ENCODE assay signal across 8 cellular contexts in genomic region chr15:72599855-72600464, GRCh38.
DNase-seq lines count a peak whose midpoint lies in the region; ATAC-seq and TF ChIP-seq lines count a peak whose summit lies in the region.

No MANE protein-coding gene starts in this region.

- TF ChIP-seq CTCF in GM20000 (IDR thresholded peaks at IDR 0.05; ENCODE audit: extremely low read depth, missing control alignments) (peak; percentile 63), OCI-LY3 (IDR thresholded peaks at IDR 0.05; ENCODE audit: low read depth, low read length) (peak; percentile 83), choroid plexus epithelial cell (conservative IDR thresholded peaks at IDR 0.05; ENCODE audit: low read depth, low read length) (peak; percentile 78)

- H3K27me3 ChIP-seq in OCI-LY3 (ENCODE audit: low read depth, low read length) = no peaks in the 10 kb centered on the region

- H3K9me3 ChIP-seq in OCI-LY3 (ENCODE audit: insufficient read depth, low read length) = no peaks in the 10 kb centered on the region

- H3K4me3 ChIP-seq in OCI-LY3 (ENCODE audit: low read length) (no peak overlapping the region), choroid plexus epithelial cell (ENCODE audit: low read depth, low read length) (no peak overlapping the region)

- H3K36me3 ChIP-seq in OCI-LY3 (replicated peaks; ENCODE audit: low read depth, low read length) = no peaks in the 10 kb centered on the region

- no peak overlapping the region for H3K9ac ChIP-seq in OCI-LY3 (ENCODE audit: low read length)

- no peak overlapping the region for H3K4me2 ChIP-seq in OCI-LY3 (ENCODE audit: low read length)

- H2AFZ ChIP-seq in OCI-LY3 (ENCODE audit: low read depth, low read length) = no peak overlapping the region

- no peak for ATAC-seq in GM18858 (IDR thresholded peaks at IDR 0.05; ENCODE audit: unreplicated experiment)

- no peak overlapping the region for H3K27ac ChIP-seq in OCI-LY3 (ENCODE audit: low read length)

- no peaks in the 10 kb centered on the region for H4K20me1 ChIP-seq in OCI-LY3 (ENCODE audit: insufficient read depth, low read length)

- DNase-seq in DMS 273 (lab: John Stamatoyannopoulos, UW; ENCODE audit: unreplicated experiment) = peak; percentile 60
- no peak for DNase-seq in DMS 273 treated with DMSO at 0.1 percent for 48 hours (lab: John Stamatoyannopoulos, UW)
- peak; percentile 46 for DNase-seq in GM20000 (ENCODE audit: low spot score)
- DNase-seq in choroid plexus epithelial cell (ENCODE audit: low read depth) = peak; percentile 81
- DNase-seq in medulla oblongata (ENCODE audit: extremely low spot score) = peak; percentile 66
- no peak for DNase-seq in effector CD8-positive, alpha-beta T cell (lab: John Stamatoyannopoulos, UW)

- H3K79me2 ChIP-seq in OCI-LY3 (ENCODE audit: low read length) = no peaks in the 10 kb centered on the region

- H3K4me1 ChIP-seq in OCI-LY3 (ENCODE audit: low read length) = no peaks in the 10 kb centered on the region

Comparison
In these comparisons a context has a peak if more than half of its experiments do, and no peak if none do; other contexts are left out.
1. DNase-seq: peak in DMS 273 (single experiment), GM20000 (single experiment), choroid plexus epithelial cell (single experiment) and medulla oblongata (single experiment); none in DMS 273 treated with DMSO at 0.1 percent for 48 hours (single experiment) and effector CD8-positive, alpha-beta T cell (single experiment).
2. Peak in every context shown above with its lines, with median percentiles within 50 percentile points of each other: CTCF ChIP-seq.